In genomic region chr2:44786818-44787214, GRCh38 we compare ENCODE assay signal across 19 cellular contexts.
DNase-seq lines count a peak whose midpoint lies in the region; ATAC-seq, FAIRE-seq and TF ChIP-seq lines count a peak whose summit lies in the region.
"Had no signal": no experiment of that assay in that cellular context is flagged by ENCODE, and none has a peak within 500 bp of the region (broad histone marks: within the 10 kb centered on the region; RNA-seq: fewer than 3 reads in every experiment).

No MANE protein-coding gene starts in this region.

- WGBS in H1 (ENCODE audit: extremely low coverage in 1 of 2, insufficient coverage in 1 of 2, insufficient read length in 1 of 2, insufficient replicate concordance in 2 of 2, low coverage in 1 of 2, low lambda C conversion rate in 2 of 2, missing lambda C conversion rate in 1 of 2), 2 experiments, result 90% methylated on average over 5 of the region's 5 CpGs; no CpG with 5 or more reads in 1 of the 2 experiments

- CTCF ChIA-PET in HEK293 (lab: Yijun Ruan, JAX) (interaction anchor here (0.6 to 1.1 kb wide), 2 partner anchors 32 to 307 kb away, joined by 3 read pairs; no protein-coding TSS in a partner anchor), H1 (lab: Charles Lee; ENCODE audit: partially characterized antibody) (interaction anchor here (0.6 to 1.4 kb wide), 3 partner anchors 11 to 865 kb away, joined by 3 to 4 read pairs (median 3); no protein-coding TSS in a partner anchor)
- CTCF ChIA-PET in CD4-positive, alpha-beta memory T cell (lab: Charles Lee; ENCODE audit: partially characterized antibody), result no interaction called here

- H3K56ac ChIP-seq in H1 (replicated peaks; ENCODE audit: insufficient read length, low read depth, low read length), result no peak overlapping the region

- H3K79me2 ChIP-seq in H1 (ENCODE audit: control insufficient read depth in 1 of 2, insufficient read depth in 2 of 2, low read length in 2 of 2), result no peaks in the 10 kb centered on the region

- H3K9me3 ChIP-seq in HEK293 (ENCODE audit: control insufficient read depth, insufficient read depth, low read depth, low read length), result no peaks in the 10 kb centered on the region
- H3K9me3 ChIP-seq in H1 (ENCODE audit: insufficient read depth in 2 of 2, low read depth in 1 of 2, low read length in 1 of 2), result peaks cover 4 to 7% of the 10 kb centered on the region in 2 experiments; a peak in 3 of 4 replicates
- H3K9me3 ChIP-seq in CD4-positive, alpha-beta memory T cell (ENCODE audit: control insufficient read depth in 1 of 2, low read length in 2 of 2), result no peaks in the 10 kb centered on the region

- H3K4me1 Mint-ChIP-seq in osteocyte (ENCODE audit: unreplicated experiment), result no peaks in the 10 kb centered on the region
- H3K4me1 Mint-ChIP-seq in CD4-positive, alpha-beta memory T cell, result no peaks in the 10 kb centered on the region

- no peak overlapping the region for H3K4me2 ChIP-seq in H1 (ENCODE audit: insufficient read depth in 1 of 2, low read depth in 2 of 2, low read length in 2 of 2)

- TF ChIP-seq EP300 in H1 (IDR thresholded peaks at IDR 0.05; ENCODE audit: borderline replicate concordance in 1 of 2, low read depth in 2 of 2, low read length in 2 of 2), result no peak

- H2BK120ac ChIP-seq in H1 (replicated peaks; ENCODE audit: low read depth, low read length), result no peak overlapping the region

- no peak overlapping the region for H3K18ac ChIP-seq in H1 (ENCODE audit: extremely low read depth, low read length)

- H3K79me1 ChIP-seq in H1 (ENCODE audit: low read depth, low read length), result no peaks in the 10 kb centered on the region

- H4K8ac ChIP-seq in H1 (ENCODE audit: extremely low read depth, insufficient read depth, low read length), result no peak overlapping the region

- peak overlapping the region; percentile 69 for H4K91ac ChIP-seq in H1 (replicated peaks; ENCODE audit: insufficient read length, low read length)

- no peak for TF ChIP-seq CTCF in HEK293 (tag by site-specific recombination; IDR thresholded peaks at IDR 0.05)
- no peak for TF ChIP-seq CTCF in H1 (IDR thresholded peaks at IDR 0.05; ENCODE audit: control extremely low read depth in 1 of 3, insufficient read depth in 1 of 3, low read depth in 1 of 3, low read length in 3 of 3)
- TF ChIP-seq CTCF in osteocyte (IDR thresholded peaks at IDR 0.05), result no peak

- no peak for TF ChIP-seq RAD21 in H1 (IDR thresholded peaks at IDR 0.05 in 1 of 2, conservative IDR thresholded peaks at IDR 0.05 in 1 of 2; ENCODE audit: low read depth in 2 of 2, low read length in 2 of 2)

- H3K36me3 Mint-ChIP-seq in osteocyte (ENCODE audit: unreplicated experiment), result no peaks in the 10 kb centered on the region
- H3K36me3 Mint-ChIP-seq in CD4-positive, alpha-beta memory T cell, result no peaks in the 10 kb centered on the region
- H3K36me3 Mint-ChIP-seq: CD8-positive, alpha-beta T cell had no signal

- POLR2A ChIA-PET in HEK293 (lab: Yijun Ruan, JAX) (no interaction called here), H1 (lab: Charles Lee; ENCODE audit: partially characterized antibody) (interaction anchor here (1.1 to 7.7 kb wide), 2 partner anchors 9 to 15 kb away, joined by 3 to 84 read pairs; no protein-coding TSS in a partner anchor)
- POLR2A ChIA-PET in CD4-positive, alpha-beta memory T cell (lab: Charles Lee; ENCODE audit: partially characterized antibody), result no interaction called here

- H3K4me3 ChIP-seq in HEK293 (ENCODE audit: low read depth, low read length) (no peak overlapping the region), H1 (ENCODE audit: extremely low read depth in 1 of 4, insufficient read depth in 2 of 4, low read depth in 3 of 4, low read length in 4 of 4) (no peak overlapping the region)
- H3K4me3 ChIP-seq in CD4-positive, alpha-beta memory T cell (ENCODE audit: low read length in 2 of 2), result no peak overlapping the region
- H3K4me3 ChIP-seq: GM12878, GM23248 had no signal

- 0 out of 2 replicates have a peak overlapping the region, but pooled peaks have one; percentile 25 for H2BK20ac ChIP-seq in H1 (ENCODE audit: low read length)

- no peak overlapping the region for H2AFZ ChIP-seq in H1 (ENCODE audit: low read length)
- H2AFZ ChIP-seq: GM23248 had no signal

- H3K4me1 ChIP-seq in HEK293 (ENCODE audit: control insufficient read depth, insufficient read depth, low read length), result no peaks in the 10 kb centered on the region
- H3K4me1 ChIP-seq in H1 (replicated peaks in 1 of 4; ENCODE audit: control insufficient read depth in 3 of 4, insufficient read depth in 4 of 4, low read length in 3 of 4), result peaks cover 9 to 21% (median 15%) of the 10 kb centered on the region in 4 experiments
- H3K4me1 ChIP-seq in CD4-positive, alpha-beta memory T cell (ENCODE audit: insufficient read depth, low read length), result no peaks in the 10 kb centered on the region

- H3K9ac ChIP-seq in H1 (replicated peaks in 1 of 4; ENCODE audit: extremely low read depth in 1 of 4, low read depth in 3 of 4, low read length in 3 of 4), result no peak overlapping the region
- H3K9ac ChIP-seq: GM23248 had no signal

- H4K5ac ChIP-seq in H1 (ENCODE audit: insufficient read length, low read depth, low read length), result no peak overlapping the region

- no peak overlapping the region for H2BK12ac ChIP-seq in H1 (ENCODE audit: low read depth, low read length)

- no peak overlapping the region for H3K4me3 Mint-ChIP-seq in osteocyte (ENCODE audit: unreplicated experiment)
- H3K4me3 Mint-ChIP-seq in CD4-positive, alpha-beta memory T cell, result no peak overlapping the region
- H3K4me3 Mint-ChIP-seq: CD8-positive, alpha-beta T cell; H9; HFFc6 had no signal

- no peak for ATAC-seq in left cardiac atrium
- ATAC-seq: CD8-positive, alpha-beta T cell; GM12878; HCT116 had no signal

- H2AK5ac ChIP-seq in H1 (ENCODE audit: low read depth, low read length), result no peak overlapping the region

- no peak overlapping the region for H2BK5ac ChIP-seq in H1 (ENCODE audit: low read depth, low read length)

- peak overlapping the region; percentile 93; the same call in 1 of the 2 replicates for H2BK15ac ChIP-seq in H1 (ENCODE audit: low read length)

- DNase-seq in H1 (ENCODE audit: low read depth in 1 of 2, low spot score in 2 of 2), result no peak
- DNase-seq in osteocyte (ENCODE audit: extremely low spot score, unreplicated experiment), result peak; percentile 70
- no peak for DNase-seq in head of caudate nucleus
- no peak for DNase-seq in CD4-positive, alpha-beta memory T cell
- DNase-seq in left cardiac atrium, result no peak
- DNase-seq: C1 segment of cervical spinal cord; CD8-positive, alpha-beta T cell; DMS 273 treated with DMSO at 0.1 percent for 48 hours; DMS79; EL; GDM1; GM23248; H9; HFFc6 had no signal

- no peak overlapping the region for H3K27ac Mint-ChIP-seq in osteocyte (ENCODE audit: unreplicated experiment)
- H3K27ac Mint-ChIP-seq in CD4-positive, alpha-beta memory T cell, result no peak overlapping the region
- H3K27ac Mint-ChIP-seq: CD8-positive, alpha-beta T cell; H9; HFFc6 had no signal

- no peak overlapping the region for H3K14ac ChIP-seq in H1 (ENCODE audit: insufficient read length)

- H3K23me2 ChIP-seq in H1 (ENCODE audit: low read depth, low read length), result no peaks in the 10 kb centered on the region; the same call in 1 of the 2 replicates

- no peak overlapping the region for H3K23ac ChIP-seq in H1 (ENCODE audit: insufficient read length)

- TF ChIP-seq POLR2A in H1 (IDR thresholded peaks at IDR 0.05; ENCODE audit: control extremely low read depth in 1 of 2, low read depth in 2 of 2, low read length in 2 of 2), result no peak

- no peak overlapping the region for H3K4ac ChIP-seq in H1 (replicated peaks; ENCODE audit: insufficient read length, low read depth, low read length)

- no peak for FAIRE-seq in H1 (lab: Jason Lieb, UNC)
- FAIRE-seq: D721Med, GM12878, GM19239 had no signal

- intact Hi-C loops in head of caudate nucleus (cut with DNase I), result no loop called here
- intact Hi-C loops in CD4-positive, alpha-beta memory T cell (cut with micrococcal nuclease), result no loop called here
- intact Hi-C loops in left cardiac atrium (cut with DNase I), result no loop called here

- H3K9me3 Mint-ChIP-seq in osteocyte (ENCODE audit: unreplicated experiment), result peaks cover 1% of the 10 kb centered on the region
- H3K9me3 Mint-ChIP-seq in CD4-positive, alpha-beta memory T cell, result peaks cover 0 to 16% (median 5%) of the 10 kb centered on the region in 8 donors
- H3K9me3 Mint-ChIP-seq: HFFc6 had no signal

- H4K20me1 ChIP-seq in H1 (replicated peaks in 1 of 2; ENCODE audit: control insufficient read depth in 1 of 2, insufficient read depth in 2 of 2, low read length in 2 of 2), result no peaks in the 10 kb centered on the region

- H3K27me3 Mint-ChIP-seq in osteocyte (ENCODE audit: unreplicated experiment), result peaks cover 37% of the 10 kb centered on the region
- peaks cover 0 to 12% of the 10 kb centered on the region in 2 donors for H3K27me3 Mint-ChIP-seq in CD4-positive, alpha-beta memory T cell

- peaks cover 0 to 3% (median 0%) of the 10 kb centered on the region in 4 experiments; a peak in 3 of 7 replicates for H3K27me3 ChIP-seq in H1 (replicated peaks in 1 of 4; ENCODE audit: control insufficient read depth in 3 of 4, extremely low read depth in 1 of 4, insufficient read depth in 3 of 4, low read length in 3 of 4)
- H3K27me3 ChIP-seq in CD4-positive, alpha-beta memory T cell (ENCODE audit: insufficient read depth, low read length), result no peaks in the 10 kb centered on the region

- H3K27ac ChIP-seq in HEK293 (ENCODE audit: extremely low read depth, low read depth, low read length), result no peak overlapping the region
- H3K27ac ChIP-seq in H1 (ENCODE audit: low read depth, low read length), result no peak overlapping the region
- H3K27ac ChIP-seq in CD4-positive, alpha-beta memory T cell (ENCODE audit: low read depth, low read length), result no peak overlapping the region
- H3K27ac ChIP-seq: GM23248 had no signal

- H3K36me3 ChIP-seq in HEK293 (ENCODE audit: control insufficient read depth in 2 of 2, insufficient read depth in 1 of 2, low read length in 2 of 2) (no peaks in the 10 kb centered on the region), H1 (ENCODE audit: control insufficient read depth in 2 of 4, insufficient read depth in 4 of 4, low read length in 3 of 4) (peaks cover 0 to 5% (median 2%) of the 10 kb centered on the region in 4 experiments; a peak in 2 of 8 replicates)
- no peaks in the 10 kb centered on the region for H3K36me3 ChIP-seq in CD4-positive, alpha-beta memory T cell (ENCODE audit: insufficient read depth, low read length)

TF ChIP-seq in HEK293, 187 proteins besides CTCF, POLR2A, EP300 and RAD21 (continues in another document):
- no peak for TF ChIP-seq ZNF658 (tag by site-specific recombination; IDR thresholded peaks at IDR 0.05)
- no peak for TF ChIP-seq ZSCAN30 (tag by site-specific recombination; IDR thresholded peaks at IDR 0.05)
- no peak for TF ChIP-seq ZNF510 (tag by site-specific recombination; IDR thresholded peaks at IDR 0.05; ENCODE audit: insufficient replicate concordance)
- no peak for TF ChIP-seq ZNF394 (tag by site-specific recombination; IDR thresholded peaks at IDR 0.05; ENCODE audit: borderline replicate concordance)

TF ChIP-seq in H1, 55 proteins besides CTCF, POLR2A, EP300 and RAD21:
- TF ChIP-seq SP4 (IDR thresholded peaks at IDR 0.05; ENCODE audit: low read length) (no peak), KDM1A (IDR thresholded peaks at IDR 0.05; ENCODE audit: borderline replicate concordance, low read length) (peak; percentile 82; the same call in 1 of the 2 replicates)
